In genomic region chr13:23344923-23345322, GRCh38 we compare ENCODE assay signal across 20 cellular contexts.
DNase-seq lines count a peak whose midpoint lies in the region; ATAC-seq and TF ChIP-seq lines count a peak whose summit lies in the region.
"Had no signal": no experiment of that assay in that cellular context is flagged by ENCODE, and none has a peak within 500 bp of the region (broad histone marks: within the 10 kb centered on the region; RNA-seq: fewer than 3 reads in every experiment).

No MANE protein-coding gene starts in this region.

- peak; percentile 24 to 60 for DNase-seq in HAP-1 (ENCODE audit: low spot score in 2 of 2)
- DNase-seq in NCI-H526 treated with DMSO at 0.1 percent for 48 hours (lab: John Stamatoyannopoulos, UW): peak; percentile 89
- DNase-seq in neural crest cell (ENCODE audit: low read depth, low spot score): no peak
- no peak for DNase-seq in NCI-H69 (lab: John Stamatoyannopoulos, UW)
- no peak for DNase-seq in T-helper 9 cell
- DNase-seq in amniotic stem cell (lab: John Stamatoyannopoulos, UW): no peak
- DNase-seq: DMS79, Kasumi-1, MM.1S, NCI-H1092 treated with DMSO at 0.1 percent for 48 hours, NCI-H146, NCI-H2029 treated with DMSO at 0.1 percent for 48 hours, NCI-H446 treated with DMSO at 0.1 percent for 48 hours, NCI-H774, Right ventricle myocardium superior had no signal

- ATAC-seq in gastroesophageal sphincter (no peak), HG03196 (IDR thresholded peaks at IDR 0.05; ENCODE audit: unreplicated experiment) (no peak)

- no peaks in the 10 kb centered on the region for H3K27me3 ChIP-seq in HAP-1 (ENCODE audit: low read depth)
- H3K27me3 ChIP-seq in gastroesophageal sphincter: no peaks in the 10 kb centered on the region

- H3K36me3 ChIP-seq in HAP-1 (replicated peaks) (peaks cover 42% of the 10 kb centered on the region), gastroesophageal sphincter (peaks cover 3 to 24% of the 10 kb centered on the region in 2 donors)

- H3K27ac Mint-ChIP-seq in neural crest cell (ENCODE audit: unreplicated experiment): peak overlapping the region; percentile 83
- H3K27ac Mint-ChIP-seq: IgD-negative memory B cell had no signal

- TF ChIP-seq POLR2A in gastroesophageal sphincter (IDR thresholded peaks at IDR 0.05): no peak

- H3K9me3 ChIP-seq in HAP-1: no peaks in the 10 kb centered on the region
- H3K9me3 ChIP-seq in gastroesophageal sphincter: no peaks in the 10 kb centered on the region

- H3K4me3 ChIP-seq in HAP-1 (no peak overlapping the region), gastroesophageal sphincter (no peak overlapping the region)

- H3K4me3 Mint-ChIP-seq in neural crest cell: no peak overlapping the region

- peaks cover 22% of the 10 kb centered on the region for H3K4me1 Mint-ChIP-seq in neural crest cell

- H3K36me3 Mint-ChIP-seq in neural crest cell (ENCODE audit: low read depth): peaks cover 64% of the 10 kb centered on the region

- peaks cover 7% of the 10 kb centered on the region for H3K9me3 Mint-ChIP-seq in neural crest cell

- no peaks in the 10 kb centered on the region for H3K27me3 Mint-ChIP-seq in neural crest cell (ENCODE audit: low read depth)
- H3K27me3 Mint-ChIP-seq: IgD-negative memory B cell had no signal

- no peak for TF ChIP-seq EP300 in gastroesophageal sphincter (IDR thresholded peaks at IDR 0.05)

- 22 to 28% methylated on average over 2 of the region's 2 CpGs for WGBS in gastroesophageal sphincter (ENCODE audit: low coverage in 1 of 2), 2 donors

- peak overlapping the region; percentile 64 to 89 (median 74) for H3K27ac ChIP-seq in gastroesophageal sphincter
- H3K27ac ChIP-seq: C4-2B, HL-60 had no signal

- peaks cover 7% of the 10 kb centered on the region for H3K4me1 ChIP-seq in HAP-1
- H3K4me1 ChIP-seq in gastroesophageal sphincter: peaks cover 4 to 66% (median 27%) of the 10 kb centered on the region in 3 donors

- TF ChIP-seq CTCF in gastroesophageal sphincter (IDR thresholded peaks at IDR 0.05): no peak
- no peak for TF ChIP-seq CTCF in neural crest cell (conservative IDR thresholded peaks at IDR 0.05)

- in situ Hi-C loops in HAP-1 (cut with MboI; ENCODE audit: low sequenced_read_pairs): no loop called here

Comparison
In these comparisons a context has a peak if more than half of its experiments do, and no peak if none do; other contexts are left out.
1. DNase-seq: peak in HAP-1 (2 of 2) and NCI-H526 treated with DMSO at 0.1 percent for 48 hours (single experiment); none in neural crest cell (single experiment), NCI-H69 (single experiment), T-helper 9 cell (single experiment) and amniotic stem cell (single experiment).